ENCODE assay signal across 23 cellular contexts in the genomic region with DNA sequence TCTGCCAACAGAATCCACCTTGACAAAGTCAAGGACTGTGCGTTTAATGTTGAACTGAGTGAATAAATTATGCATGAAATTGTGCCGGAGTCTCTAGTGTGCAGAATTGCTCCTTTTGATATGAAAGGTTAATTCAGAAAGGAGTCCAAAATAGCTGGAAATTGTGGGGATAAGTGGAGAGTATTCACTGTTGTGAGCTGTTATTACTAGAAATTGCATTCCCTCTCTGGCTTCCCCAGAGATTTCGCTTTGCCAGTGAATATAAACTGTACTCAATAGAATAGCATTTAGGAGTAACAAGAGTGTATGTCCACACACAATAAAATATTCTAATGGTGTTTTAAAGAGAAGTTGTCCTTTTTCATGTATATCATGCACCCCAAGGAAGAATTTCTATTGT.
"Had no signal": no experiment of that assay in that cellular context is flagged by ENCODE, and none has a peak within 500 bp of the region (broad histone marks: within the 10 kb centered on the region; RNA-seq: fewer than 3 reads in every experiment).

No MANE protein-coding gene starts in this region.

- FAIRE-seq: TTC549 had no signal

- ATAC-seq: activated T-cell treated with anti-CD3 and anti-CD28 coated beads, Interleukin-2, amount 50 U/mL, for 4 hours; activated T-helper 17 cell treated with anti-CD3 and anti-CD28 coated beads, Interleukin-2, amount 50 U/mL, for 72 hours; T-cell had no signal

- DNase-seq: activated CD4-positive, alpha-beta memory T cell treated with anti-CD3 and anti-CD28 coated beads for 36 hours; activated CD4-positive, alpha-beta T cell treated with anti-CD3 and anti-CD28 coated beads, Interleukin-2, amount 10 ng/mL, durations not matched to agents 7 days and 5 days; activated CD4-positive, CD25-positive, alpha-beta regulatory T cell; activated CD8-positive, alpha-beta memory T cell treated with anti-CD3 and anti-CD28 coated beads for 24 hours; activated gamma-delta T cell; activated naive CD4-positive, alpha-beta T cell treated with anti-CD3 and anti-CD28 coated beads, Interleukin-2, amount 10 ng/mL, durations not matched to agents 7 days and 5 days; activated naive CD8-positive, alpha-beta T cell treated with anti-CD3 and anti-CD28 coated beads for 36 hours; activated T-cell treated with anti-CD3 and anti-CD28 coated beads, Interleukin-2, amount 50 U/mL, for 4 hours; NCI-H1092; NCI-H1694 treated with DMSO at 0.1 percent for 48 hours; NCI-H2081; NCI-H446; NCI-H524; NCI-H748 treated with DMSO at 0.1 percent for 48 hours; SIG-M5; T-cell; T-helper 2 cell; T1000 had no signal

- H3K27ac ChIP-seq: KMS-11, SK-N-MC, VCaP had no signal
